In the genomic region with DNA sequence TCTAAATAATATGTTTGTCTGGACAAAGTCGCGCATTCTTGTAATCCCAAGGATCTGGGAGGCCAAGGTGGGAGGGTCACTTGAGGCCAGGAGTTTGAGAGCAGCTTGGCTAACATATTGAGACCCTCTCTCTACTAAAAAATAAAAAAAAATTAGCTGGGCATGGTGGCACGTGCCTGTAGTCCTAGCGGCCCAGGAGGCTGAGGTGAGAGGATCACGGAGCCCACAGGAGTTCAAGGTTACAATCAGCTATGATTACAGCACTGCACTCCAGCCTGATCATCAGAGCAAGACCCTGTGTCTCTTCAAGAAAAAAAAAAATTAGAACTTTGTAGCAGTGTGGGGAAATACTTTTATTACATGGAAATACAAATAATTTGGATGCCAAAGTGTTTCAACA, we compare ENCODE assay signal across 28 cellular contexts. TPM values are rescaled to one million over a fixed set of nuclear protein-coding genes. Genes with fewer than 3 reads are reported as not detected.
DNase-seq lines count a peak whose midpoint lies in the region; TF ChIP-seq lines count a peak whose summit lies in the region.
"Had no signal": no experiment of that assay in that cellular context is flagged by ENCODE, and none has a peak within 500 bp of the region (broad histone marks: within the 10 kb centered on the region; RNA-seq: fewer than 3 reads in every experiment).

No MANE protein-coding gene starts in this region.

- H4K20me1 ChIP-seq in neural progenitor cell (ENCODE audit: low read depth): no peaks in the 10 kb centered on the region

- POLR2A ChIA-PET in MCF 10A (lab: Yijun Ruan, JAX): no interaction called here

- no peaks in the 10 kb centered on the region for H3K36me3 ChIP-seq in breast epithelium
- H3K36me3 ChIP-seq in neural progenitor cell: no peaks in the 10 kb centered on the region
- no peaks in the 10 kb centered on the region for H3K36me3 ChIP-seq in esophagus squamous epithelium
- H3K36me3 ChIP-seq: BE2C had no signal

- no peak overlapping the region for H3K27ac ChIP-seq in breast epithelium
- H3K27ac ChIP-seq in neural progenitor cell: no peak overlapping the region
- peak overlapping the region in 1 of 4 donors; percentile 19 for H3K27ac ChIP-seq in esophagus squamous epithelium
- H3K27ac ChIP-seq: 22Rv1, HL-60 had no signal

- H2AFZ ChIP-seq in neural progenitor cell (replicated peaks): no peak overlapping the region
- H2AFZ ChIP-seq: GM23338 had no signal

- no TSS peak for BruUV-seq in MCF 10A (replicated peaks; lab: Mats Ljungman, UMichigan)

- no peak overlapping the region for H3K4me3 Mint-ChIP-seq in MCF 10A (ENCODE audit: unreplicated experiment)
- no peak overlapping the region for H3K4me3 Mint-ChIP-seq in chondrocyte (ENCODE audit: unreplicated experiment)
- no peak overlapping the region for H3K4me3 Mint-ChIP-seq in neural progenitor cell
- H3K4me3 Mint-ChIP-seq: CD14-positive monocyte; CD8-positive, alpha-beta memory T cell; GM23338; H9 had no signal

- no peaks in the 10 kb centered on the region for H3K27me3 ChIP-seq in breast epithelium
- no peaks in the 10 kb centered on the region for H3K27me3 ChIP-seq in neural progenitor cell
- H3K27me3 ChIP-seq in esophagus squamous epithelium: no peaks in the 10 kb centered on the region
- H3K27me3 ChIP-seq: BE2C had no signal

- no peak for TF ChIP-seq POLR2A in breast epithelium (IDR thresholded peaks at IDR 0.05)
- TF ChIP-seq POLR2A in esophagus squamous epithelium (IDR thresholded peaks at IDR 0.05): no peak

- peaks cover 28% of the 10 kb centered on the region for H3K4me1 Mint-ChIP-seq in MCF 10A (ENCODE audit: insufficient read depth, unreplicated experiment)
- H3K4me1 Mint-ChIP-seq in chondrocyte (ENCODE audit: low read depth): peaks cover 27% of the 10 kb centered on the region
- H3K4me1 Mint-ChIP-seq in neural progenitor cell: peaks cover 11% of the 10 kb centered on the region
- H3K4me1 Mint-ChIP-seq: CD8-positive, alpha-beta memory T cell; GM23338 had no signal

- TF ChIP-seq CTCF in MCF 10A (IDR thresholded peaks at IDR 0.05; ENCODE audit: unreplicated experiment): no peak
- no peak for TF ChIP-seq CTCF in breast epithelium (IDR thresholded peaks at IDR 0.05)
- TF ChIP-seq CTCF in chondrocyte (IDR thresholded peaks at IDR 0.05): no peak
- TF ChIP-seq CTCF in neural progenitor cell (IDR thresholded peaks at IDR 0.05): no peak
- TF ChIP-seq CTCF in esophagus squamous epithelium (IDR thresholded peaks at IDR 0.05): no peak

- H3K27ac Mint-ChIP-seq in MCF 10A (ENCODE audit: low read depth, unreplicated experiment) (peak overlapping the region; percentile 82), chondrocyte (ENCODE audit: unreplicated experiment) (peak overlapping the region; percentile 22), neural progenitor cell (peak overlapping the region; percentile 24)
- H3K27ac Mint-ChIP-seq: GM23338, H9 had no signal

- no peaks in the 10 kb centered on the region for H3K4me1 ChIP-seq in breast epithelium
- peaks cover 6% of the 10 kb centered on the region for H3K4me1 ChIP-seq in neural progenitor cell
- peaks cover 0 to 5% (median 0%) of the 10 kb centered on the region in 3 donors for H3K4me1 ChIP-seq in esophagus squamous epithelium

- H3K4me3 ChIP-seq in breast epithelium (no peak overlapping the region), neural progenitor cell (no peak overlapping the region), esophagus squamous epithelium (no peak overlapping the region)
- H3K4me3 ChIP-seq: GM12878, GM23338 had no signal

- H3K36me3 Mint-ChIP-seq in MCF 10A (ENCODE audit: insufficient read depth, unreplicated experiment): no peaks in the 10 kb centered on the region
- H3K36me3 Mint-ChIP-seq in chondrocyte (ENCODE audit: low read depth): no peaks in the 10 kb centered on the region
- no peaks in the 10 kb centered on the region for H3K36me3 Mint-ChIP-seq in neural progenitor cell
- H3K36me3 Mint-ChIP-seq: CD14-positive monocyte; CD8-positive, alpha-beta memory T cell had no signal

- intact Hi-C loops in MCF 10A (cut with micrococcal nuclease) (no loop called here), breast epithelium (cut with DNase I; ENCODE audit: low total_unique reads) (loop anchor here (10.0 kb wide), 1 partner anchor 713 kb away; no protein-coding TSS in a partner anchor), esophagus squamous epithelium (cut with DNase I) (no loop called here)

- H3K27me3 Mint-ChIP-seq in MCF 10A (ENCODE audit: insufficient read depth, unreplicated experiment) (no peaks in the 10 kb centered on the region), chondrocyte (ENCODE audit: low read depth) (no peaks in the 10 kb centered on the region), neural progenitor cell (ENCODE audit: insufficient read depth, low read depth) (peaks cover 2% of the 10 kb centered on the region)

- no peak overlapping the region for H3K4me2 ChIP-seq in neural progenitor cell
- H3K4me2 ChIP-seq: GM23338 had no signal

- 78 to 83% methylated on average over 5 of the region's 5 CpGs for WGBS in esophagus squamous epithelium, 2 donors

- CTCF ChIA-PET in MCF 10A (lab: Yijun Ruan, JAX): interaction anchor here (0.5 to 0.8 kb wide), 3 partner anchors 14 to 193 kb away, joined by 3 to 4 read pairs (median 3); no protein-coding TSS in a partner anchor

- peaks cover 5% of the 10 kb centered on the region for H3F3A ChIP-seq in neural progenitor cell (ENCODE audit: low read depth)

- no peaks in the 10 kb centered on the region for H3K79me2 ChIP-seq in neural progenitor cell (ENCODE audit: low read depth)

- H3K9me3 ChIP-seq in breast epithelium: no peaks in the 10 kb centered on the region
- no peaks in the 10 kb centered on the region for H3K9me3 ChIP-seq in neural progenitor cell (ENCODE audit: low read depth)
- no peaks in the 10 kb centered on the region for H3K9me3 ChIP-seq in esophagus squamous epithelium
- H3K9me3 ChIP-seq: BE2C had no signal

- DNase-seq in MCF 10A (ENCODE audit: unreplicated experiment): no peak
- no peak for DNase-seq in breast epithelium (ENCODE audit: low spot score in 2 of 2)
- DNase-seq in chondrocyte (ENCODE audit: low spot score): no peak
- no peak for DNase-seq in neural progenitor cell (ENCODE audit: low spot score)
- DNase-seq in SK-N-DZ (ENCODE audit: low spot score): no peak
- no peak for DNase-seq in esophagus squamous epithelium (lab: John Stamatoyannopoulos, UW)
- no peak for DNase-seq in HPDE6-E6E7 (ENCODE audit: extremely low spot score)
- DNase-seq: ACHN; BE2C; CD8-positive, alpha-beta memory T cell; DMS 273 treated with DMSO at 0.1 percent for 48 hours; DMS79; GDM1; H9; Karpas-422; NCI-H1092 treated with DMSO at 0.1 percent for 48 hours; NCI-H1436; NCI-H187; NCI-H2081 treated with DMSO at 0.1 percent for 48 hours; NCI-H2171; NCI-H510A treated with DMSO at 0.1 percent for 48 hours; NCI-H748 treated with DMSO at 0.1 percent for 48 hours had no signal

- no peak overlapping the region for H3K9ac ChIP-seq in neural progenitor cell

- H3K9me3 Mint-ChIP-seq in MCF 10A (ENCODE audit: unreplicated experiment) (no peaks in the 10 kb centered on the region), chondrocyte (ENCODE audit: low read depth) (no peaks in the 10 kb centered on the region), neural progenitor cell (no peaks in the 10 kb centered on the region)
- H3K9me3 Mint-ChIP-seq: CD14-positive monocyte; CD8-positive, alpha-beta memory T cell; GM23338; H9 had no signal

RNA-seq across cellular contexts. Expression of a gene that starts 6.1 kb away (rescaled TPM):
- total RNA-seq in MCF 10A (2022): 0.16 and 0.42 TPM in 2 replicates
- total RNA-seq in breast epithelium: under 1 TPM in 2 of 3 donors, not detected in 1; under 0.01 to 0.44 TPM
- 6.3 to 7.1 TPM (median 6.7 TPM) in 3 replicates for total RNA-seq in chondrocyte
- total RNA-seq in neural progenitor cell (ENCODE audit: low replicate concordance): 6.2 and 12.5 TPM in 2 replicates
- polyA plus RNA-seq in SK-N-DZ (2014; cell fraction: cytosol; rRNA removed): 4.2 and 4.4 TPM in 2 replicates
- polyA plus RNA-seq in SK-N-DZ (2014; cell fraction: nucleus; rRNA removed): 3.3 and 4.3 TPM in 2 replicates
- total RNA-seq in esophagus squamous epithelium: 1 to 10 TPM in 3 of 4 donors, under 1 TPM in 1; 0.97 to 6.9 (median 4.2) TPM
- total RNA-seq: HT-29 had no signal
- polyA plus RNA-seq: CD14-positive monocyte; CD8-positive, alpha-beta memory T cell had no signal

RNA-seq across cellular contexts. Expression of a gene that starts 34.5 kb away (rescaled TPM):
- total RNA-seq in MCF 10A (2022): not detected in 2 replicates
- under 1 TPM in 2 of 3 donors, not detected in 1; 0.15 to 0.33 TPM for total RNA-seq in breast epithelium
- total RNA-seq in chondrocyte: 0.07 to 0.17 TPM (median 0.10 TPM) in 3 replicates
- total RNA-seq in neural progenitor cell (ENCODE audit: low replicate concordance): 0.37 TPM in 1 of 2 replicates, not detected in the other
- polyA plus RNA-seq in SK-N-DZ (2014; cell fraction: cytosol; rRNA removed): 0.03 TPM in 1 of 2 replicates, not detected in the other
- polyA plus RNA-seq in SK-N-DZ (2014; cell fraction: nucleus; rRNA removed): 0.87 TPM in 1 of 2 replicates, not detected in the other
- total RNA-seq in esophagus squamous epithelium: under 1 TPM in 1 of 4 donors, not detected in 3; 0.19 TPM
- total RNA-seq: CD8-positive, alpha-beta memory T cell; GM23338; H9 had no signal
- polyA plus RNA-seq: CD14-positive monocyte; CD8-positive, alpha-beta memory T cell; GM23338 had no signal

RNA-seq across cellular contexts. Expression of a gene that starts 36.9 kb away (rescaled TPM):
- total RNA-seq in MCF 10A (2022) (20.1 and 21.8 TPM in 2 replicates), breast epithelium (10 to 100 TPM; 12.8 to 36.3 (median 22.0) TPM), chondrocyte (12.7 to 14.5 TPM (median 13.4 TPM) in 3 replicates), neural progenitor cell (ENCODE audit: low replicate concordance) (64.1 and 77.0 TPM in 2 replicates), esophagus squamous epithelium (10 to 100 TPM; 11.6 to 19.8 (median 14.6) TPM)
- polyA plus RNA-seq in SK-N-DZ (2014; cell fraction: cytosol; rRNA removed): 43.6 and 52.0 TPM in 2 replicates
- polyA plus RNA-seq in SK-N-DZ (2014; cell fraction: nucleus; rRNA removed): 19.9 and 25.5 TPM in 2 replicates

RNA-seq across cellular contexts. Expression of a gene that starts 54.7 kb away (rescaled TPM):
- 18.6 and 21.1 TPM in 2 replicates for total RNA-seq in MCF 10A (2022)
- 1 to 10 TPM; 6.6 to 9.8 (median 7.0) TPM for total RNA-seq in breast epithelium
- total RNA-seq in chondrocyte: 7.1 to 12.4 TPM (median 7.4 TPM) in 3 replicates
- total RNA-seq in neural progenitor cell (ENCODE audit: low replicate concordance): 10.9 and 14.4 TPM in 2 replicates
- polyA plus RNA-seq in SK-N-DZ (2014; cell fraction: cytosol; rRNA removed): 15.6 and 18.3 TPM in 2 replicates
- polyA plus RNA-seq in SK-N-DZ (2014; cell fraction: nucleus; rRNA removed): 12.6 and 22.3 TPM in 2 replicates
- total RNA-seq in esophagus squamous epithelium: 1 to 10 TPM; 1.2 to 4.2 (median 1.9) TPM

Comparison
In these comparisons a context has a peak if more than half of its experiments do, and no peak if none do; other contexts are left out.
1. H3K27ac Mint-ChIP-seq: peak in every context shown above with its lines; median percentile 82 in MCF 10A; 24 in neural progenitor cell; 22 in chondrocyte.